ENCODE assay signal across 18 cellular contexts in genomic region chr20:50482396-50482890, GRCh38. TPM values are rescaled to one million over a fixed set of nuclear protein-coding genes. Genes with fewer than 3 reads are reported as not detected.
A peak's percentile ranks its signal among the peaks of the same experiment; 100 is the strongest.
DNase-seq lines count a peak whose midpoint lies in the region; ATAC-seq and TF ChIP-seq lines count a peak whose summit lies in the region.
"Had no signal": no experiment of that assay in that cellular context is flagged by ENCODE, and none has a peak within 500 bp of the region (broad histone marks: within the 10 kb centered on the region; RNA-seq: fewer than 3 reads in every experiment).

No MANE protein-coding gene starts in this region.

- peak overlapping the region; percentile 85 for H3K27ac Mint-ChIP-seq in stimulated activated naive CD8-positive, alpha-beta T cell treated with anti-CD3 and anti-CD28 coated beads, Interleukin-15, Interleukin-2, amounts not matched to agents 100 ng/mL and 50 ng/mL, for 24 hours
- peak overlapping the region; percentile 95 for H3K27ac Mint-ChIP-seq in T-helper 2 cell treated with Interferon-gamma antibody and Interleukin-4, amounts not matched to agents 5 μg/mL and 100 μg/mL, for 36 hours
- no peak overlapping the region for H3K27ac Mint-ChIP-seq in endothelial cell (ENCODE audit: unreplicated experiment)
- H3K27ac Mint-ChIP-seq: neural progenitor cell had no signal

- intact Hi-C loops in lower lobe of right lung (cut with DNase I) = no loop called here

- no peaks in the 10 kb centered on the region for H3K36me3 Mint-ChIP-seq in stimulated activated naive CD8-positive, alpha-beta T cell treated with anti-CD3 and anti-CD28 coated beads, Interleukin-15, Interleukin-2, amounts not matched to agents 100 ng/mL and 50 ng/mL, for 24 hours (ENCODE audit: low read depth)
- peaks cover 4% of the 10 kb centered on the region for H3K36me3 Mint-ChIP-seq in T-helper 2 cell treated with Interferon-gamma antibody and Interleukin-4, amounts not matched to agents 5 μg/mL and 100 μg/mL, for 36 hours (ENCODE audit: low read depth)
- H3K36me3 Mint-ChIP-seq in endothelial cell (ENCODE audit: low read depth, unreplicated experiment) = no peaks in the 10 kb centered on the region
- H3K36me3 Mint-ChIP-seq: neural progenitor cell had no signal

- H2AK5ac ChIP-seq in mesenchymal stem cell (ENCODE audit: low read length, severe bottlenecking) = no peak overlapping the region

- no peak overlapping the region for H3K18ac ChIP-seq in mesenchymal stem cell (ENCODE audit: low read depth in 1 of 2, low read length in 2 of 2)

- H3K9ac ChIP-seq in mesenchymal stem cell (ENCODE audit: low read length) = no peak overlapping the region
- H3K9ac ChIP-seq: neural progenitor cell had no signal

- peak overlapping the region; percentile 39 for H3K4me3 Mint-ChIP-seq in stimulated activated naive CD8-positive, alpha-beta T cell treated with anti-CD3 and anti-CD28 coated beads, Interleukin-15, Interleukin-2, amounts not matched to agents 100 ng/mL and 50 ng/mL, for 24 hours
- peak overlapping the region; percentile 91 for H3K4me3 Mint-ChIP-seq in T-helper 2 cell treated with Interferon-gamma antibody and Interleukin-4, amounts not matched to agents 5 μg/mL and 100 μg/mL, for 36 hours
- no peak overlapping the region for H3K4me3 Mint-ChIP-seq in endothelial cell (ENCODE audit: unreplicated experiment)
- H3K4me3 Mint-ChIP-seq: neural progenitor cell had no signal

- no peak overlapping the region for H4K8ac ChIP-seq in mesenchymal stem cell (ENCODE audit: low read length)

- H3K4me1 Mint-ChIP-seq in stimulated activated naive CD8-positive, alpha-beta T cell treated with anti-CD3 and anti-CD28 coated beads, Interleukin-15, Interleukin-2, amounts not matched to agents 100 ng/mL and 50 ng/mL, for 24 hours (ENCODE audit: low read depth) = peaks cover 46% of the 10 kb centered on the region
- H3K4me1 Mint-ChIP-seq in T-helper 2 cell treated with Interferon-gamma antibody and Interleukin-4, amounts not matched to agents 5 μg/mL and 100 μg/mL, for 36 hours (ENCODE audit: low read depth) = peaks cover 51% of the 10 kb centered on the region
- H3K4me1 Mint-ChIP-seq in endothelial cell (ENCODE audit: unreplicated experiment) = peaks cover 4% of the 10 kb centered on the region
- H3K4me1 Mint-ChIP-seq: neural progenitor cell had no signal

- no peak overlapping the region for H2BK15ac ChIP-seq in mesenchymal stem cell (ENCODE audit: low read depth, poor library complexity, severe bottlenecking)

- H3K4me3 ChIP-seq in lower lobe of right lung = no peak overlapping the region
- no peak overlapping the region for H3K4me3 ChIP-seq in mesenchymal stem cell (ENCODE audit: insufficient read depth in 1 of 2, low read depth in 1 of 2, low read length in 2 of 2)
- H3K4me3 ChIP-seq: neural progenitor cell had no signal

- no peak for DNase-seq in stimulated activated naive CD8-positive, alpha-beta T cell treated with anti-CD3 and anti-CD28 coated beads, Interleukin-15, Interleukin-2, amounts not matched to agents 100 U/mL and 50 U/mL, for 24 hours
- no peak for DNase-seq in T-helper 2 cell treated with Interferon-gamma antibody and Interleukin-4, amounts not matched to agents 5 μg/mL and 100 μg/mL, for 36 hours (ENCODE audit: low spot score)
- DNase-seq in lower lobe of right lung (no peak), mesenchymal stem cell (no peak), endothelial cell (ENCODE audit: low spot score) (no peak), superior temporal gyrus (ENCODE audit: extremely low spot score) (no peak)
- DNase-seq: activated CD4-positive, alpha-beta T cell treated with anti-CD3 and anti-CD28 coated beads, Interleukin-2, amount 50 U/mL, for 48 hours; activated gamma-delta T cell; brain microvascular endothelial cell; glutamatergic neuron; NCI-H1694 treated with DMSO at 0.1 percent for 48 hours; NCI-H446; retina; T1000 had no signal

- peak overlapping the region; percentile 85 for H3K27ac ChIP-seq in lower lobe of right lung
- H3K27ac ChIP-seq in mesenchymal stem cell (ENCODE audit: low read length, poor library complexity, severe bottlenecking) = no peak overlapping the region
- H3K27ac ChIP-seq: neural progenitor cell had no signal

- H2AFZ ChIP-seq in mesenchymal stem cell (ENCODE audit: low read depth, low read length) = no peak overlapping the region
- H2AFZ ChIP-seq: neural progenitor cell had no signal

- H3K9me3 ChIP-seq in lower lobe of right lung (no peaks in the 10 kb centered on the region), mesenchymal stem cell (ENCODE audit: control insufficient read depth, low read length) (no peaks in the 10 kb centered on the region)
- H3K9me3 ChIP-seq: esophagus muscularis mucosa, SJSA1 had no signal

- H2BK12ac ChIP-seq in mesenchymal stem cell (ENCODE audit: low read length in 2 of 2) = no peak overlapping the region

- H3K4ac ChIP-seq in mesenchymal stem cell (ENCODE audit: low read depth in 1 of 2, low read length in 2 of 2) = no peak overlapping the region

- H3K23ac ChIP-seq in mesenchymal stem cell (ENCODE audit: low read length in 2 of 2) = no peak overlapping the region

- no peak overlapping the region for H3K4me2 ChIP-seq in mesenchymal stem cell (ENCODE audit: low read length, poor library complexity, severe bottlenecking)
- H3K4me2 ChIP-seq: neural progenitor cell had no signal

- H3K27me3 ChIP-seq in lower lobe of right lung (ENCODE audit: low read depth) = no peaks in the 10 kb centered on the region
- no peaks in the 10 kb centered on the region for H3K27me3 ChIP-seq in mesenchymal stem cell (ENCODE audit: control insufficient read depth in 1 of 2, insufficient read depth in 1 of 2, low read length in 2 of 2)
- H3K27me3 ChIP-seq: brain microvascular endothelial cell, esophagus muscularis mucosa, neural progenitor cell, SJSA1 had no signal

- H3K36me3 ChIP-seq in lower lobe of right lung = no peaks in the 10 kb centered on the region
- H3K36me3 ChIP-seq in mesenchymal stem cell (ENCODE audit: control insufficient read depth in 1 of 2, insufficient read depth in 2 of 2, low read depth in 1 of 2, low read length in 2 of 2) = no peaks in the 10 kb centered on the region
- H3K36me3 ChIP-seq: brain microvascular endothelial cell, esophagus muscularis mucosa, neural progenitor cell, SJSA1 had no signal

- no peak overlapping the region for H4K91ac ChIP-seq in mesenchymal stem cell (ENCODE audit: low read length)

- no peak for ATAC-seq in stimulated activated naive CD8-positive, alpha-beta T cell treated with anti-CD3 and anti-CD28 coated beads, Interleukin-15, Interleukin-2, amounts not matched to agents 100 U/mL and 50 U/mL, for 24 hours
- no peak for ATAC-seq in lower lobe of right lung

- H3K27me3 Mint-ChIP-seq in stimulated activated naive CD8-positive, alpha-beta T cell treated with anti-CD3 and anti-CD28 coated beads, Interleukin-15, Interleukin-2, amounts not matched to agents 100 ng/mL and 50 ng/mL, for 24 hours = no peaks in the 10 kb centered on the region
- no peaks in the 10 kb centered on the region for H3K27me3 Mint-ChIP-seq in T-helper 2 cell treated with Interferon-gamma antibody and Interleukin-4, amounts not matched to agents 5 μg/mL and 100 μg/mL, for 36 hours (ENCODE audit: low read depth)
- H3K27me3 Mint-ChIP-seq in endothelial cell (ENCODE audit: unreplicated experiment) = no peaks in the 10 kb centered on the region

- no peak overlapping the region for H2BK5ac ChIP-seq in mesenchymal stem cell (ENCODE audit: low read depth, low read length, poor library complexity, severe bottlenecking)

- H3K79me1 ChIP-seq in mesenchymal stem cell (replicated peaks; ENCODE audit: low read length, poor library complexity, severe bottlenecking) = no peaks in the 10 kb centered on the region

- peaks cover 4% of the 10 kb centered on the region for H3K9me3 Mint-ChIP-seq in stimulated activated naive CD8-positive, alpha-beta T cell treated with anti-CD3 and anti-CD28 coated beads, Interleukin-15, Interleukin-2, amounts not matched to agents 100 ng/mL and 50 ng/mL, for 24 hours
- H3K9me3 Mint-ChIP-seq in T-helper 2 cell treated with Interferon-gamma antibody and Interleukin-4, amounts not matched to agents 5 μg/mL and 100 μg/mL, for 36 hours = no peaks in the 10 kb centered on the region
- H3K9me3 Mint-ChIP-seq in endothelial cell (ENCODE audit: unreplicated experiment) = no peaks in the 10 kb centered on the region
- H3K9me3 Mint-ChIP-seq: neural progenitor cell had no signal

- WGBS in mesenchymal stem cell = 93% methylated on average over 4 of the region's 4 CpGs

- peaks cover 24% of the 10 kb centered on the region for H3K4me1 ChIP-seq in lower lobe of right lung
- H3K4me1 ChIP-seq in mesenchymal stem cell (ENCODE audit: control insufficient read depth, insufficient read depth, low read depth, low read length) = no peaks in the 10 kb centered on the region
- H3K4me1 ChIP-seq: neural progenitor cell had no signal

- TF ChIP-seq CTCF in lower lobe of right lung (IDR thresholded peaks at IDR 0.05) (no peak), endothelial cell (IDR thresholded peaks at IDR 0.05; ENCODE audit: unreplicated experiment) (no peak)

- no peak overlapping the region for H3K14ac ChIP-seq in mesenchymal stem cell (ENCODE audit: low read length in 2 of 2)

- no peak overlapping the region for H2BK120ac ChIP-seq in mesenchymal stem cell (ENCODE audit: low read depth, low read length)

RNA-seq across cellular contexts. Expression of gene PTPN1, which starts 27.7 kb away (rescaled TPM):
- total RNA-seq in lower lobe of right lung = 78.2 TPM
- polyA plus RNA-seq in mesenchymal stem cell (2013, experiment 1 of 2) = 66.8 TPM
- 65.2 TPM for polyA plus RNA-seq in mesenchymal stem cell (2013, experiment 2 of 2)
- total RNA-seq in endothelial cell (ENCODE audit: unreplicated experiment) = 46.0 TPM
